8 cellular contexts compared by ENCODE assay signal in genomic region chr20:5078399-5078958, GRCh38. TPM values are rescaled to one million over a fixed set of nuclear protein-coding genes. Genes with fewer than 3 reads are reported as not detected.
DNase-seq lines count a peak whose midpoint lies in the region; ATAC-seq and TF ChIP-seq lines count a peak whose summit lies in the region.

No MANE protein-coding gene starts in this region.

- H3K36me3 Mint-ChIP-seq in activated naive CD4-positive, alpha-beta T cell treated with anti-CD3 and anti-CD28 coated beads for 36 hours (ENCODE audit: low read depth) = no peaks in the 10 kb centered on the region

- ATAC-seq in GM19043 (IDR thresholded peaks at IDR 0.05; ENCODE audit: low read depth, unreplicated experiment) (peak; percentile 89), HG03103 (IDR thresholded peaks at IDR 0.05; ENCODE audit: low read depth, unreplicated experiment) (peak; percentile 94), SK-N-SH treated with all-trans-retinoic acid at 6 μM for 48 hours (no peak)

- CTCF ChIA-PET in activated naive CD4-positive, alpha-beta T cell treated with anti-CD3 and anti-CD28 coated beads for 36 hours (lab: Charles Lee) = interaction anchor here (1.0 to 3.6 kb wide), 2 partner anchors 11 to 22 kb away, joined by 3 to 12 read pairs; no protein-coding TSS in a partner anchor

- no peaks in the 10 kb centered on the region for H3K27me3 Mint-ChIP-seq in activated naive CD4-positive, alpha-beta T cell treated with anti-CD3 and anti-CD28 coated beads for 36 hours (ENCODE audit: low read depth)

- H3K4me1 Mint-ChIP-seq in activated naive CD4-positive, alpha-beta T cell treated with anti-CD3 and anti-CD28 coated beads for 36 hours (ENCODE audit: low read depth) = peaks cover 41% of the 10 kb centered on the region

- intact Hi-C loops in activated naive CD4-positive, alpha-beta T cell treated with anti-CD3 and anti-CD28 coated beads for 36 hours (cut with micrococcal nuclease) = loop anchor here (1.0 to 2.0 kb wide), 8 partner anchors 22 to 351 kb away; partner anchors contain the start of gene SLC23A2

- H3K27ac Mint-ChIP-seq in activated naive CD4-positive, alpha-beta T cell treated with anti-CD3 and anti-CD28 coated beads for 36 hours = peak overlapping the region; percentile 92

- DNase-seq in SIG-M5 treated with dmso at 0.1 percent for 504 hours (lab: John Stamatoyannopoulos, UW; ENCODE audit: unreplicated experiment) (peak; percentile 96), iris pigment epithelial cell (ENCODE audit: low read depth) (peak; percentile 19), NCI-H774 (lab: John Stamatoyannopoulos, UW) (no peak)
- peak; percentile 95 for DNase-seq in activated naive CD4-positive, alpha-beta T cell treated with anti-CD3 and anti-CD28 coated beads for 36 hours
- peak; percentile 59 to 73 (median 65) for DNase-seq in stimulated activated CD4-positive, alpha-beta T cell treated with anti-CD3 and anti-CD28 coated beads, TNF-alpha, amount 100 ng/mL, for 48 hours (ENCODE audit: low read depth in 3 of 3)

- no peaks in the 10 kb centered on the region for H3K9me3 Mint-ChIP-seq in activated naive CD4-positive, alpha-beta T cell treated with anti-CD3 and anti-CD28 coated beads for 36 hours

- H3K4me3 Mint-ChIP-seq in activated naive CD4-positive, alpha-beta T cell treated with anti-CD3 and anti-CD28 coated beads for 36 hours = peak overlapping the region; percentile 60

TF ChIP-seq in SK-N-SH treated with all-trans-retinoic acid at 6 μM for 48 hours, 23 proteins besides CTCF, POLR2A, EP300 and RAD21:
- no peak for TF ChIP-seq RARB (CRISPR knock-in tag; IDR thresholded peaks at IDR 0.05)
- no peak for TF ChIP-seq ZNF70 (CRISPR knock-in tag; IDR thresholded peaks at IDR 0.05)
- TF ChIP-seq ZNF565 (CRISPR knock-in tag; conservative IDR thresholded peaks at IDR 0.05; ENCODE audit: low read depth) = no peak
- no peak for TF ChIP-seq ISL1 (CRISPR knock-in tag; IDR thresholded peaks at IDR 0.05)
- no peak for TF ChIP-seq ZFP3 (CRISPR knock-in tag; IDR thresholded peaks at IDR 0.05)
- no peak for TF ChIP-seq PPARA (CRISPR knock-in tag; IDR thresholded peaks at IDR 0.05; ENCODE audit: borderline replicate concordance)
- TF ChIP-seq GLIS3 (CRISPR knock-in tag; IDR thresholded peaks at IDR 0.05) = no peak
- no peak for TF ChIP-seq SNAI2 (CRISPR knock-in tag; IDR thresholded peaks at IDR 0.05)
- TF ChIP-seq CSRNP3 (CRISPR knock-in tag; IDR thresholded peaks at IDR 0.05) = no peak
- TF ChIP-seq BACH2 (CRISPR knock-in tag; IDR thresholded peaks at IDR 0.05; ENCODE audit: borderline replicate concordance) = no peak
- TF ChIP-seq POU6F1 (CRISPR knock-in tag; IDR thresholded peaks at IDR 0.05; ENCODE audit: borderline replicate concordance, low read depth) = no peak
- TF ChIP-seq ZNF8 (CRISPR knock-in tag; IDR thresholded peaks at IDR 0.05) = no peak
- TF ChIP-seq PATZ1 (CRISPR knock-in tag; IDR thresholded peaks at IDR 0.05; ENCODE audit: borderline replicate concordance) = no peak
- no peak for TF ChIP-seq TCF4 (CRISPR knock-in tag; IDR thresholded peaks at IDR 0.05; ENCODE audit: borderline replicate concordance)
- no peak for TF ChIP-seq TOX (CRISPR knock-in tag; IDR thresholded peaks at IDR 0.05; ENCODE audit: borderline replicate concordance)
- no peak for TF ChIP-seq CREB5 (CRISPR knock-in tag; IDR thresholded peaks at IDR 0.05; ENCODE audit: low read depth)
- TF ChIP-seq ARNTL (CRISPR knock-in tag; IDR thresholded peaks at IDR 0.05; ENCODE audit: borderline replicate concordance, low read depth) = no peak
- no peak for TF ChIP-seq TSHZ2 (CRISPR knock-in tag; IDR thresholded peaks at IDR 0.05)

RNA-seq across cellular contexts. Expression of gene TMEM230, which starts 34.4 kb away (rescaled TPM):
- 10 to 100 TPM; 86.3 to 90.5 TPM for total RNA-seq in activated naive CD4-positive, alpha-beta T cell treated with anti-CD3 and anti-CD28 coated beads for 36 hours

RNA-seq across cellular contexts. Expression of gene PCNA, which starts 41.3 kb away (rescaled TPM):
- total RNA-seq in activated naive CD4-positive, alpha-beta T cell treated with anti-CD3 and anti-CD28 coated beads for 36 hours = 100 to 1,000 TPM; 631 to 641 TPM

RNA-seq across cellular contexts. Expression of gene CDS2, which starts 48.3 kb away (rescaled TPM):
- total RNA-seq in activated naive CD4-positive, alpha-beta T cell treated with anti-CD3 and anti-CD28 coated beads for 36 hours = 10 to 100 TPM; 23.2 to 24.1 TPM
